34 cellular contexts compared by ENCODE assay signal in the genomic region with DNA sequence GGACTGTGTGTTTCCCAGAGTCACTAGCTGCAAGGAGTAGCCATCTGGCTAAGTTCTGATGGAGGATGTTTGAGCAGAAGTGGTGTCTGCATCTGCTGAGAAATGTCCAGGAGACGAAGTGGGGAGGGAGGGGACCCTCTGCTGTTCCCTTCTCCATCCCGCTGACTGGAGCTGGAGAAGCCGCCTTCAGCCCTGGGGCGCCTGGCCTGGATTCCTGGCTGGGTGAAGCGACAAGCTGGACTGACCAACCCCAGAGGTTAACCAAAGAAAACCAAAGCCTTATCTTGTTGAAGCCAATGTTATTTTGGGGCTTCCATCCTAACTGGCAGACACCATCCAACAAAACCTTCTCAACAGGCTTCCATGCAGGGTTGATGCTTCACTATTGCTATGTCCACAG.
"Had no signal": no experiment of that assay in that cellular context is flagged by ENCODE, and none has a peak within 500 bp of the region (broad histone marks: within the 10 kb centered on the region; RNA-seq: fewer than 3 reads in every experiment).

No MANE protein-coding gene starts in this region.

- H3K9ac ChIP-seq: KMS-11 had no signal

- H3K4me3 ChIP-seq: MG63 had no signal

- H3K27ac ChIP-seq: KMS-11 had no signal

- H3K27me3 ChIP-seq: MG63 had no signal

- H3K4me2 ChIP-seq: KMS-11 had no signal

- DNase-seq: Karpas-422, Kasumi-1, MG63, MM.1S, MV-4-11, NCI-H1048, NCI-H1092, NCI-H1092 treated with DMSO at 0.1 percent for 48 hours, NCI-H1105, NCI-H1105 treated with DMSO at 0.1 percent for 48 hours, NCI-H1417, NCI-H1417 treated with DMSO at 0.1 percent for 48 hours, NCI-H1436, NCI-H1436 treated with DMSO at 0.1 percent for 48 hours, NCI-H146, NCI-H1694, NCI-H1694 treated with DMSO at 0.1 percent for 48 hours, NCI-H187, NCI-H187 treated with DMSO at 0.1 percent for 48 hours, NCI-H1930, NCI-H2029, NCI-H2029 treated with DMSO at 0.1 percent for 48 hours, NCI-H2081, NCI-H2081 treated with DMSO at 0.1 percent for 48 hours, NCI-H2107, NCI-H2171, NCI-H2171 treated with DMSO at 0.1 percent for 48 hours, NCI-H2227 treated with DMSO at 0.1 percent for 48 hours, NCI-H226, NCI-H345, NCI-H446, NCI-H446 treated with DMSO at 0.1 percent for 48 hours, NCI-H510A had no signal

- H3K9me3 ChIP-seq: MG63 had no signal
